In the genomic region with DNA sequence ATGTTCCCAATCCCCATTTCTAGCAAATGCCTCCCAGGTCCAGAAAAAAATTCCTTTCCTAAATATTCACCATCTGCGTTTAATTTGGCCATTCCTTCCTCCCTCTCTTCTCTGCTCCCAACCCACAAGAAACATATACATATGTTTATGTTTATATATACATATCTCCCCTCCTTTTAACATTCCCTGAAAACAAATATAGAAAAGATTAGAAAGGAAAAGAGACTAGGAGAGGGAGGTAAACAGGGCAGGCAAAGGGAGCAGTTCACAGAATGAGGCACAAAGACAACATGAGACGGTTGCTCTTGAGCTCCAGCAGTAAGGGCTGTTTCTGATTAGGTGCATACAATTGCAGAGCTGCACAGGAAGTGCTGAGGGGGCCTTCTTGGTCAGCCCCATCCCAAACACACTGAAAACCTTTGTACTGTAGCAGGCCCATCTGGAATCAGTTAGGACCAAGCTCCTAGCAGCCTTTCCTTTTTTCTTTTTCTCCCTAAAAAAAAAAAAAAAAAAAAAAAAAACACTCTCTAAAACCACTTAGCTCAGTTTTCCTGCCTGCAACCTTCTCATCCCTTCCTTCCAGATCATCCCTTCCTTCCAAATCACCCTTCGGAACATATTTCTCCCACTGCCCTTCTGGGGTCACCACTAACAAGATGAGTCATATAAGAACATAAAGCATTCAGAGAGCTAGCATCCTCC, we compare ENCODE assay signal across 9 cellular contexts. TPM values are rescaled to one million over a fixed set of nuclear protein-coding genes. Genes with fewer than 3 reads are reported as not detected.
DNase-seq lines count a peak whose midpoint lies in the region; ATAC-seq and TF ChIP-seq lines count a peak whose summit lies in the region.
"Had no signal": no experiment of that assay in that cellular context is flagged by ENCODE, and none has a peak within 500 bp of the region (broad histone marks: within the 10 kb centered on the region; RNA-seq: fewer than 3 reads in every experiment).

No MANE protein-coding gene starts in this region.

- H3K27ac ChIP-seq in BLaER1 treated with 17β-estradiol and CSF1 and Interleukin-3, amounts not matched to agents 10 nM and 100 nM = no peak overlapping the region
- peak overlapping the region; percentile 24 to 71 for H3K27ac ChIP-seq in ovary

- peaks cover 0 to 5% (median 0%) of the 10 kb centered on the region in 11 experiments; a peak in 1 of 22 replicates for H4K20me1 ChIP-seq in BLaER1 treated with 17β-estradiol and CSF1 and Interleukin-3, amounts not matched to agents 10 nM and 100 nM

- H3K4me1 ChIP-seq in BLaER1 treated with 17β-estradiol and CSF1 and Interleukin-3, amounts not matched to agents 10 nM and 100 nM = peaks cover 4 to 13% (median 10%) of the 10 kb centered on the region in 10 experiments; a peak in 18 of 20 replicates
- peaks cover 17% of the 10 kb centered on the region for H3K4me1 ChIP-seq in ovary (ENCODE audit: insufficient read depth)

- TF ChIP-seq POLR2A in ovary (IDR thresholded peaks at IDR 0.05) = no peak

- WGBS in ovary, 3 donors = 2 to 7% (median 4%) methylated on average over 3 of the region's 3 CpGs

- H3K9ac ChIP-seq in BLaER1 treated with 17β-estradiol and CSF1 and Interleukin-3, amounts not matched to agents 10 nM and 100 nM = no peak overlapping the region

- H3K9me3 Mint-ChIP-seq in T-cell = no peaks in the 10 kb centered on the region

- intact Hi-C loops in ovary (cut with DNase I) = loop anchor here in 2 of 4 donors (10.0 kb wide), 1 partner anchor 53 kb away; the partner anchor contains the start of gene RBFOX2 (in 2 of the 2)

- H3K27me3 ChIP-seq in BLaER1 treated with 17β-estradiol and CSF1 and Interleukin-3, amounts not matched to agents 10 nM and 100 nM = no peaks in the 10 kb centered on the region
- no peaks in the 10 kb centered on the region for H3K27me3 ChIP-seq in ovary

- no peaks in the 10 kb centered on the region for H3K9me3 ChIP-seq in BLaER1 treated with 17β-estradiol and CSF1 and Interleukin-3, amounts not matched to agents 10 nM and 100 nM (replicated peaks in 1 of 11)
- no peaks in the 10 kb centered on the region for H3K9me3 ChIP-seq in ovary

- ATAC-seq in T-cell (replicated peaks in 1 of 4) = no peak

- no peak overlapping the region for H3K27ac Mint-ChIP-seq in T-cell

- TF ChIP-seq EP300 in ovary (IDR thresholded peaks at IDR 0.05) = no peak

- no peaks in the 10 kb centered on the region for H3K4me1 Mint-ChIP-seq in T-cell

- peak overlapping the region in 10 of 11 experiments; percentile 9 to 52 (median 26); a peak in 13 of 22 replicates for H3K4me2 ChIP-seq in BLaER1 treated with 17β-estradiol and CSF1 and Interleukin-3, amounts not matched to agents 10 nM and 100 nM

- no peaks in the 10 kb centered on the region for H3K36me3 Mint-ChIP-seq in T-cell

- DNase-seq in NCI-H1092 (lab: John Stamatoyannopoulos, UW) = peak; percentile 41
- peak; percentile 72 for DNase-seq in epidermal melanocyte (ENCODE audit: insufficient read length, low spot score)
- DNase-seq in ovary = peak in 2 of 5 donors; percentile 38 to 40
- DNase-seq in GDM1 (lab: John Stamatoyannopoulos, UW) = no peak
- no peak for DNase-seq in T-cell
- DNase-seq in SIG-M5 treated with dmso at 0.1 percent for 504 hours (lab: John Stamatoyannopoulos, UW; ENCODE audit: unreplicated experiment) = no peak
- DNase-seq in Ammon's horn (ENCODE audit: low spot score) = no peak
- DNase-seq: activated effector memory CD4-positive, alpha-beta T cell treated with Interleukin-2 at 50 U/mL for 16 hours had no signal

- POLR2A ChIA-PET in T-cell (lab: Charles Lee) = no interaction called here

- peaks cover 10 to 15% of the 10 kb centered on the region in 2 donors for H3K27me3 Mint-ChIP-seq in T-cell

- TF ChIP-seq CTCF in ovary (IDR thresholded peaks at IDR 0.05) = no peak

- no peak overlapping the region for H3K4me3 Mint-ChIP-seq in T-cell

- no peaks in the 10 kb centered on the region for H3K36me3 ChIP-seq in BLaER1 treated with 17β-estradiol and CSF1 and Interleukin-3, amounts not matched to agents 10 nM and 100 nM
- no peaks in the 10 kb centered on the region for H3K36me3 ChIP-seq in ovary

- CTCF ChIA-PET in T-cell (lab: Charles Lee) = interaction anchor here in 1 of 2 donors (0.6 kb wide), 1 partner anchor 535 kb away, joined by 6 read pairs; no protein-coding TSS in a partner anchor

- no peak overlapping the region for H3K4me3 ChIP-seq in BLaER1 treated with 17β-estradiol and CSF1 and Interleukin-3, amounts not matched to agents 10 nM and 100 nM
- no peak overlapping the region for H3K4me3 ChIP-seq in ovary

RNA-seq across cellular contexts. Expression of gene RBFOX2, which starts 57.1 kb away (rescaled TPM):
- total RNA-seq in ovary (100 to 1,000 TPM in 5 of 7 donors, 10 to 100 TPM in 2; 71.1 to 137 (median 128) TPM), T-cell (1 to 10 TPM in 3 of 5 donors, under 1 TPM in 2; 0.73 to 1.5 (median 1.4) TPM)
- 100 to 1,000 TPM in 1 of 2 donors, 10 to 100 TPM in 1; 68.7 to 140 TPM for polyA plus RNA-seq in ovary

Comparison
In these comparisons a context has a peak if more than half of its experiments do, and no peak if none do; other contexts are left out.
1. H3K27ac ChIP-seq: peak in ovary (2 of 2); none in BLaER1 treated with 17β-estradiol and CSF1 and Interleukin-3, amounts not matched to agents 10 nM and 100 nM (0 of 11).
2. DNase-seq: peak in NCI-H1092 (single experiment) and epidermal melanocyte (single experiment); none in GDM1 (single experiment), T-cell (0 of 34), SIG-M5 treated with dmso at 0.1 percent for 504 hours (single experiment) and Ammon's horn (single experiment).
3. RNA of gene RBFOX2, which starts 57.1 kb away (total RNA-seq): 71.1 to 137 TPM in ovary; 0.73 to 1.5 TPM in T-cell; every median in the first group is over 10 times any median in the second.